ENCODE assay signal across 8 cellular contexts in genomic region chr2:196926562-196927317, GRCh38. TPM values are rescaled to one million over a fixed set of nuclear protein-coding genes. Genes with fewer than 3 reads are reported as not detected.
A peak's percentile ranks its signal among the peaks of the same experiment; 100 is the strongest.
DNase-seq lines count a peak whose midpoint lies in the region; ATAC-seq and TF ChIP-seq lines count a peak whose summit lies in the region.

Gene PGAP1 (minus strand): TSS chr2:196926707. CDS start chr2:196926616, 91 bp downstream.

- no peaks in the 10 kb centered on the region for H3K36me3 ChIP-seq in muscle layer of colon (ENCODE audit: insufficient read depth, low read length)

- peak within 1 kb of the TSS; percentile 99 for H3K4me3 Mint-ChIP-seq in activated T-cell treated with anti-CD3 and anti-CD28 coated beads, Interleukin-2, amount 50 U/mL, for 4 hours

- no peak for TF ChIP-seq EP300 in Ishikawa (IDR thresholded peaks at IDR 0.05; ENCODE audit: borderline replicate concordance)

- peak within 1 kb of the TSS; percentile 93 to 95 for H3K4me3 ChIP-seq in muscle layer of colon (ENCODE audit: low read depth in 1 of 2, low read length in 2 of 2)

- peak within 1 kb of the TSS; percentile 91 for H3K9ac ChIP-seq in muscle layer of colon (ENCODE audit: low read length)

- H3K27ac ChIP-seq in muscle layer of colon (ENCODE audit: low read depth, low read length) = peak within 1 kb of the TSS; percentile 93

- H3K4me1 ChIP-seq in muscle layer of colon (ENCODE audit: insufficient read depth, low read length) = no peaks in the 10 kb centered on the region

- no peaks in the 10 kb centered on the region for H3K9me3 Mint-ChIP-seq in activated T-cell treated with anti-CD3 and anti-CD28 coated beads, Interleukin-2, amount 50 U/mL, for 4 hours

- peak; percentile 80 for ATAC-seq in GM21619 (IDR thresholded peaks at IDR 0.05; ENCODE audit: unreplicated experiment)
- peak; percentile 84 to 86 for ATAC-seq in activated T-cell treated with anti-CD3 and anti-CD28 coated beads, Interleukin-2, amount 50 U/mL, for 4 hours
- ATAC-seq in esophagus mucosa = peak; percentile 96

- H3K9me3 ChIP-seq in muscle layer of colon (ENCODE audit: low read length) = no peaks in the 10 kb centered on the region

- no peaks in the 10 kb centered on the region for H3K27me3 Mint-ChIP-seq in activated T-cell treated with anti-CD3 and anti-CD28 coated beads, Interleukin-2, amount 50 U/mL, for 4 hours (ENCODE audit: low read depth)

- H3K36me3 Mint-ChIP-seq in activated T-cell treated with anti-CD3 and anti-CD28 coated beads, Interleukin-2, amount 50 U/mL, for 4 hours (ENCODE audit: insufficient read depth) = no peaks in the 10 kb centered on the region

- DNase-seq in DMS153 treated with DMSO at 0.1 percent for 48 hours (lab: John Stamatoyannopoulos, UW; ENCODE audit: unreplicated experiment) (peak; percentile 98), OCI-M2 (lab: John Stamatoyannopoulos, UW; ENCODE audit: unreplicated experiment) (peak; percentile 49)
- DNase-seq in activated T-cell treated with anti-CD3 and anti-CD28 coated beads, Interleukin-2, amount 50 U/mL, for 4 hours = peak; percentile 72
- peak; percentile 70 for DNase-seq in stimulated activated CD8-positive, alpha-beta memory T cell treated with anti-CD3 and anti-CD28 coated beads, Interleukin-7, amount 100 ng/mL, for 24 hours (ENCODE audit: low read depth)

- TF ChIP-seq RAD21 in Ishikawa (IDR thresholded peaks at IDR 0.05; ENCODE audit: low read depth) = no peak

- peaks cover 41% of the 10 kb centered on the region for H3K4me1 Mint-ChIP-seq in activated T-cell treated with anti-CD3 and anti-CD28 coated beads, Interleukin-2, amount 50 U/mL, for 4 hours (ENCODE audit: low read depth)

- H3K27me3 ChIP-seq in muscle layer of colon (ENCODE audit: control insufficient read depth in 1 of 2, insufficient read depth in 2 of 2, low read length in 2 of 2) = no peaks in the 10 kb centered on the region

TF ChIP-seq in Ishikawa, 13 proteins besides CTCF, POLR2A, EP300 and RAD21:
- TF ChIP-seq EGR1 (IDR thresholded peaks at IDR 0.05) = 0 out of 2 replicates have a peak, but pooled peaks have one; percentile 19
- peak; percentile 27; the same call in 1 of the 2 replicates for TF ChIP-seq TCF12 (IDR thresholded peaks at IDR 0.05; ENCODE audit: low read depth)
- TF ChIP-seq YY1 (IDR thresholded peaks at IDR 0.05; ENCODE audit: low read depth) = 0 out of 2 replicates have a peak, but pooled peaks have one; percentile 18
- peak; percentile 40; the same call in 1 of the 2 replicates for TF ChIP-seq TAF1 (IDR thresholded peaks at IDR 0.05; ENCODE audit: low read depth)
- no peak for TF ChIP-seq NFIC (IDR thresholded peaks at IDR 0.05)

RNA-seq across cellular contexts. Expression of gene PGAP1, which starts in this region (rescaled TPM):
- 1 to 10 TPM; 5.7 to 7.5 (median 6.5) TPM for total RNA-seq in activated T-cell treated with anti-CD3 and anti-CD28 coated beads, Interleukin-2, amount 50 U/mL, for 4 hours
- total RNA-seq in esophagus mucosa = 10.5 TPM

Comparison
In these comparisons a context has a peak if more than half of its experiments do, and no peak if none do; other contexts are left out.
1. Peak in every context shown above with its lines: DNase-seq, ATAC-seq, H3K4me3 ChIP-seq and H3K27ac ChIP-seq.